8 cellular contexts compared by ENCODE assay signal in genomic region chr6:32968093-32968769, GRCh38. TPM values are rescaled to one million over a fixed set of nuclear protein-coding genes. Genes with fewer than 3 reads are reported as not detected.
DNase-seq lines count a peak whose midpoint lies in the region; ATAC-seq and TF ChIP-seq lines count a peak whose summit lies in the region.

Gene BRD2 (plus strand): TSS chr6:32968594. CDS start chr6:32972899, 4,305 bp downstream.

- H3K18ac ChIP-seq in trophoblast cell (ENCODE audit: low read length), result peak within 1 kb of the TSS; percentile 99

- peak; percentile 39 for ATAC-seq in HG02642 (IDR thresholded peaks at IDR 0.05; ENCODE audit: poor library complexity, unreplicated experiment)

- no peaks in the 10 kb centered on the region for H3K9me3 ChIP-seq in adipocyte (ENCODE audit: control insufficient read depth, low read length)
- H3K9me3 ChIP-seq in cardiac muscle cell (ENCODE audit: low read depth), result no peaks in the 10 kb centered on the region
- peaks cover 2% of the 10 kb centered on the region for H3K9me3 ChIP-seq in trophoblast cell (ENCODE audit: insufficient read depth, low read depth, low read length)
- H3K9me3 ChIP-seq in tibial nerve, result no peaks in the 10 kb centered on the region

- peaks cover 38% of the 10 kb centered on the region for H3K79me2 ChIP-seq in trophoblast cell (ENCODE audit: control insufficient read depth, insufficient read depth, low read length, poor library complexity)

- peak within 1 kb of the TSS; percentile 99 for H4K8ac ChIP-seq in trophoblast cell (ENCODE audit: low read depth, low read length)

- peak within 1 kb of the TSS; percentile 96 for H3K4ac ChIP-seq in trophoblast cell (ENCODE audit: low read depth, low read length)

- H4K91ac ChIP-seq in trophoblast cell (ENCODE audit: low read depth, low read length), result peak within 1 kb of the TSS; percentile 100

- peak within 1 kb of the TSS; percentile 99 for H3K27ac ChIP-seq in cardiac muscle cell
- peak within 1 kb of the TSS; percentile 100 for H3K27ac ChIP-seq in trophoblast cell (ENCODE audit: low read depth, low read length)
- H3K27ac ChIP-seq in tibial nerve, result peak within 1 kb of the TSS; percentile 99 to 100 (median 100)

- peaks cover 27% of the 10 kb centered on the region for H3K4me1 ChIP-seq in adipocyte (ENCODE audit: control insufficient read depth, insufficient read depth, low read length)
- H3K4me1 ChIP-seq in cardiac muscle cell (ENCODE audit: low read depth), result peaks cover 15% of the 10 kb centered on the region
- peaks cover 0 to 5% of the 10 kb centered on the region in 2 experiments for H3K4me1 ChIP-seq in trophoblast cell (ENCODE audit: control insufficient read depth in 1 of 2, insufficient read depth in 2 of 2, low read length in 2 of 2)
- peaks cover 0 to 35% (median 21%) of the 10 kb centered on the region in 4 donors for H3K4me1 ChIP-seq in tibial nerve

- H3K79me1 ChIP-seq in trophoblast cell (ENCODE audit: low read length), result peaks cover 40% of the 10 kb centered on the region

- H2BK120ac ChIP-seq in trophoblast cell (ENCODE audit: insufficient read depth, low read length, poor library complexity), result peak within 1 kb of the TSS; percentile 100

- peak; percentile 94 to 97 for TF ChIP-seq POLR2A in tibial nerve (IDR thresholded peaks at IDR 0.05)

- TF ChIP-seq CTCF in cardiac muscle cell (IDR thresholded peaks at IDR 0.05; ENCODE audit: low read depth, low read length) (no peak), tibial nerve (IDR thresholded peaks at IDR 0.05) (peak in 2 of 5 experiments; percentile 39 to 47)

- H3K36me3 ChIP-seq in adipocyte (ENCODE audit: control insufficient read depth, insufficient read depth, low read length, severe bottlenecking) (peaks cover 11% of the 10 kb centered on the region), cardiac muscle cell (peaks cover 3% of the 10 kb centered on the region), trophoblast cell (ENCODE audit: control insufficient read depth in 1 of 2, insufficient read depth in 2 of 2, low read length in 2 of 2) (peaks cover 12% of the 10 kb centered on the region in 2 experiments), tibial nerve (peaks cover 0 to 9% (median 0%) of the 10 kb centered on the region in 3 donors)

- peak; percentile 95 for DNase-seq in GDM1 (lab: John Stamatoyannopoulos, UW)
- DNase-seq in NCI-H1417 treated with DMSO at 0.1 percent for 48 hours (lab: John Stamatoyannopoulos, UW), result peak; percentile 78
- peak; percentile 96 for DNase-seq in T follicular helper cell (ENCODE audit: low read depth)
- DNase-seq in adipocyte (ENCODE audit: low read depth), result peak; percentile 99
- peak; percentile 97 to 98 for DNase-seq in cardiac muscle cell (ENCODE audit: low read depth in 1 of 2, low spot score in 1 of 2)
- DNase-seq in trophoblast cell, result peak; percentile 97 to 99
- DNase-seq in tibial nerve (ENCODE audit: low spot score in 2 of 2), result peak; percentile 86 to 89

- no peaks in the 10 kb centered on the region for H3K27me3 ChIP-seq in adipocyte (replicated peaks; ENCODE audit: control insufficient read depth, insufficient read depth, low read length)
- no peaks in the 10 kb centered on the region for H3K27me3 ChIP-seq in cardiac muscle cell
- no peaks in the 10 kb centered on the region for H3K27me3 ChIP-seq in trophoblast cell (ENCODE audit: insufficient read depth, low read length)
- H3K27me3 ChIP-seq in tibial nerve, result no peaks in the 10 kb centered on the region

- peak within 1 kb of the TSS; percentile 96 for H2AK5ac ChIP-seq in trophoblast cell (ENCODE audit: low read length)

- H3K23ac ChIP-seq in trophoblast cell (ENCODE audit: low read length), result no peak within 1 kb of the TSS

- peak; percentile 68 to 98 for TF ChIP-seq EP300 in tibial nerve (IDR thresholded peaks at IDR 0.05)

- peak within 1 kb of the TSS; percentile 99 for H3K14ac ChIP-seq in trophoblast cell (ENCODE audit: low read length)

- H2BK5ac ChIP-seq in trophoblast cell (ENCODE audit: low read depth, low read length, poor library complexity), result peak within 1 kb of the TSS; percentile 99

- H4K12ac ChIP-seq in trophoblast cell (ENCODE audit: low read depth, low read length), result peak within 1 kb of the TSS; percentile 97

- peak within 1 kb of the TSS; percentile 88 for H3K4me3 ChIP-seq in adipocyte (ENCODE audit: low read length)
- H3K4me3 ChIP-seq in cardiac muscle cell, result peak within 1 kb of the TSS; percentile 73
- H3K4me3 ChIP-seq in trophoblast cell (ENCODE audit: low read depth, low read length), result peak within 1 kb of the TSS; percentile 86
- H3K4me3 ChIP-seq in tibial nerve, result peak within 1 kb of the TSS; percentile 61 to 93 (median 72)

- peak within 1 kb of the TSS; percentile 24 for H2BK12ac ChIP-seq in trophoblast cell (ENCODE audit: low read length)

- H3K9ac ChIP-seq in adipocyte (ENCODE audit: low read length) (peak within 1 kb of the TSS; percentile 100), trophoblast cell (ENCODE audit: low read length) (peak within 1 kb of the TSS; percentile 90)

- peak within 1 kb of the TSS; percentile 61 for H3K4me2 ChIP-seq in trophoblast cell (ENCODE audit: low read length)

- peak within 1 kb of the TSS; percentile 92 for H2AFZ ChIP-seq in trophoblast cell (ENCODE audit: insufficient read depth, low read length, poor library complexity)

- WGBS in trophoblast cell (ENCODE audit: extremely low coverage, insufficient coverage, insufficient read length), result no CpG with 5 or more reads among the region's 55 CpGs
- 0 to 1% methylated on average over 17 to 48 of the region's 55 CpGs for WGBS in tibial nerve, 2 donors

RNA-seq across cellular contexts. Expression of gene BRD2, which starts in this region (rescaled TPM):
- total RNA-seq in cardiac muscle cell (167 and 232 TPM in 2 replicates), tibial nerve (100 to 1,000 TPM; 130 to 150 (median 136) TPM)
- polyA plus RNA-seq in cardiac muscle cell, result 137 and 166 TPM in 2 replicates
- polyA plus RNA-seq in trophoblast cell (2013), result 265 and 273 TPM in 2 replicates

Comparison
In these comparisons a context has a peak if more than half of its experiments do, and no peak if none do; other contexts are left out.
1. Peak in every context shown above with its lines: DNase-seq, ATAC-seq, H3K4me3 ChIP-seq and H3K27ac ChIP-seq.